ENCODE assay signal across 9 cellular contexts in genomic region chr1:223175032-223175431, GRCh38. TPM values are rescaled to one million over a fixed set of nuclear protein-coding genes. Genes with fewer than 3 reads are reported as not detected.
DNase-seq lines count a peak whose midpoint lies in the region; ATAC-seq and TF ChIP-seq lines count a peak whose summit lies in the region.
"Had no signal": no experiment of that assay in that cellular context is flagged by ENCODE, and none has a peak within 500 bp of the region (broad histone marks: within the 10 kb centered on the region; RNA-seq: fewer than 3 reads in every experiment).

No MANE protein-coding gene starts in this region.

- no peak overlapping the region for H3K4me3 ChIP-seq in epithelial cell of esophagus (ENCODE audit: low read length)

- peaks cover 2% of the 10 kb centered on the region for H3K9me3 Mint-ChIP-seq in progenitor cell of endocrine pancreas (ENCODE audit: low read depth)

- ATAC-seq in GM21825 (IDR thresholded peaks at IDR 0.05; ENCODE audit: unreplicated experiment) (no peak), HG03135 (IDR thresholded peaks at IDR 0.05; ENCODE audit: unreplicated experiment) (no peak)

- DNase-seq in DMS53 (lab: John Stamatoyannopoulos, UW) (peak; percentile 51), NCI-H1417 treated with DMSO at 0.1 percent for 48 hours (lab: John Stamatoyannopoulos, UW) (peak; percentile 6), epithelial cell of esophagus (ENCODE audit: low read depth) (peak; percentile 38), progenitor cell of endocrine pancreas (ENCODE audit: low spot score, unreplicated experiment) (no peak), GF-D8 (lab: John Stamatoyannopoulos, UW) (no peak), NCI-H1436 (lab: John Stamatoyannopoulos, UW) (no peak)
- DNase-seq: stimulated activated CD4-positive, alpha-beta T cell treated with anti-CD3 and anti-CD28 coated beads, Interleukin-12 subunit alpha, Interleukin-12 subunit beta, amount 100 ng/mL, for 4 hours had no signal

- peaks cover 14% of the 10 kb centered on the region for H3K4me1 Mint-ChIP-seq in progenitor cell of endocrine pancreas (ENCODE audit: low read depth)

- no peak overlapping the region for H3K4me3 Mint-ChIP-seq in progenitor cell of endocrine pancreas (ENCODE audit: low read depth)

- no peaks in the 10 kb centered on the region for H3K36me3 Mint-ChIP-seq in progenitor cell of endocrine pancreas (ENCODE audit: insufficient read depth)

- no peak overlapping the region for H3K27ac Mint-ChIP-seq in progenitor cell of endocrine pancreas

- TF ChIP-seq CTCF in epithelial cell of esophagus (IDR thresholded peaks at IDR 0.05; ENCODE audit: insufficient read depth, low read depth, low read length, missing control alignments), result peak; percentile 31
- peak; percentile 39 for TF ChIP-seq CTCF in progenitor cell of endocrine pancreas (IDR thresholded peaks at IDR 0.05; ENCODE audit: unreplicated experiment)

- H3K27me3 Mint-ChIP-seq in progenitor cell of endocrine pancreas, result peaks cover 5% of the 10 kb centered on the region

RNA-seq across cellular contexts. Expression of gene TLR5, which starts 32.0 kb away (rescaled TPM):
- 3.2 and 3.9 TPM in 2 replicates for total RNA-seq in progenitor cell of endocrine pancreas

Comparison
In these comparisons a context has a peak if more than half of its experiments do, and no peak if none do; other contexts are left out.
1. DNase-seq: peak in DMS53 (single experiment), NCI-H1417 treated with DMSO at 0.1 percent for 48 hours (single experiment) and epithelial cell of esophagus (single experiment); none in progenitor cell of endocrine pancreas (single experiment), GF-D8 (single experiment) and NCI-H1436 (single experiment).